Comparison of ENCODE assay signal across 3 cellular contexts in genomic region chr16:46688101-46688656, GRCh38.
A peak's percentile ranks its signal among the peaks of the same experiment; 100 is the strongest.
TF ChIP-seq lines count a peak whose summit lies in the region.

No MANE protein-coding gene starts in this region.

TF ChIP-seq in SK-N-SH, 30 proteins besides CTCF, POLR2A, EP300 and RAD21:
- no peak for TF ChIP-seq ELF1 (IDR thresholded peaks at IDR 0.05)
- no peak for TF ChIP-seq RFX5 (IDR thresholded peaks at IDR 0.05; ENCODE audit: low read length)
- no peak for TF ChIP-seq FOXM1 (IDR thresholded peaks at IDR 0.05; ENCODE audit: low read depth)
- TF ChIP-seq NFIC (IDR thresholded peaks at IDR 0.05; ENCODE audit: borderline replicate concordance), result no peak
- no peak for TF ChIP-seq JUND (IDR thresholded peaks at IDR 0.05)
- TF ChIP-seq SMC3 (IDR thresholded peaks at IDR 0.05; ENCODE audit: low read depth, low read length), result no peak
- no peak for TF ChIP-seq EZH2phosphoT487 (IDR thresholded peaks at IDR 0.05; ENCODE audit: borderline replicate concordance, low read depth)
- no peak for TF ChIP-seq MEF2A (IDR thresholded peaks at IDR 0.05; ENCODE audit: borderline replicate concordance, low read depth)
- no peak for TF ChIP-seq TAF1 (IDR thresholded peaks at IDR 0.05; ENCODE audit: borderline replicate concordance, low read depth, low read length)
- TF ChIP-seq IRF3 (IDR thresholded peaks at IDR 0.05; ENCODE audit: low read depth, low read length), result no peak
- no peak for TF ChIP-seq CHD2 (IDR thresholded peaks at IDR 0.05; ENCODE audit: low read length, partially characterized antibody)
- TF ChIP-seq USF1 (IDR thresholded peaks at IDR 0.05; ENCODE audit: borderline replicate concordance, low read depth), result no peak

TF ChIP-seq in SK-N-SH treated with all-trans-retinoic acid at 6 μM for 48 hours, 23 proteins besides CTCF, POLR2A, EP300 and RAD21 (continues in another document):
- no peak for TF ChIP-seq SNAI2 (CRISPR knock-in tag; IDR thresholded peaks at IDR 0.05)
- no peak for TF ChIP-seq POU6F1 (CRISPR knock-in tag; IDR thresholded peaks at IDR 0.05; ENCODE audit: borderline replicate concordance, low read depth)
- TF ChIP-seq ZFP3 (CRISPR knock-in tag; IDR thresholded peaks at IDR 0.05), result no peak
- TF ChIP-seq CREB5 (CRISPR knock-in tag; IDR thresholded peaks at IDR 0.05; ENCODE audit: low read depth), result no peak
- TF ChIP-seq ZNF70 (CRISPR knock-in tag; IDR thresholded peaks at IDR 0.05), result no peak
- TF ChIP-seq ZC3H10 (CRISPR knock-in tag; IDR thresholded peaks at IDR 0.05), result no peak
- no peak for TF ChIP-seq ESRRG (CRISPR knock-in tag; IDR thresholded peaks at IDR 0.05)
- no peak for TF ChIP-seq PATZ1 (CRISPR knock-in tag; IDR thresholded peaks at IDR 0.05; ENCODE audit: borderline replicate concordance)
- no peak for TF ChIP-seq TOX (CRISPR knock-in tag; IDR thresholded peaks at IDR 0.05; ENCODE audit: borderline replicate concordance)
- no peak for TF ChIP-seq ZNF8 (CRISPR knock-in tag; IDR thresholded peaks at IDR 0.05)
- no peak for TF ChIP-seq GLIS3 (CRISPR knock-in tag; IDR thresholded peaks at IDR 0.05)
- TF ChIP-seq BACH2 (CRISPR knock-in tag; IDR thresholded peaks at IDR 0.05; ENCODE audit: borderline replicate concordance), result no peak
- TF ChIP-seq CSRNP3 (CRISPR knock-in tag; IDR thresholded peaks at IDR 0.05), result no peak
- TF ChIP-seq ISL1 (CRISPR knock-in tag; IDR thresholded peaks at IDR 0.05), result no peak
- no peak for TF ChIP-seq ARNTL (CRISPR knock-in tag; IDR thresholded peaks at IDR 0.05; ENCODE audit: borderline replicate concordance, low read depth)
- no peak for TF ChIP-seq PPARA (CRISPR knock-in tag; IDR thresholded peaks at IDR 0.05; ENCODE audit: borderline replicate concordance)
- TF ChIP-seq CSDC2 (CRISPR knock-in tag; IDR thresholded peaks at IDR 0.05), result no peak
- no peak for TF ChIP-seq RARB (CRISPR knock-in tag; IDR thresholded peaks at IDR 0.05)

TF ChIP-seq in HepG2, 621 proteins besides CTCF, POLR2A, EP300 and RAD21 (continues in another document):
- TF ChIP-seq REL (CRISPR knock-in tag; conservative IDR thresholded peaks at IDR 0.05), result 0 out of 2 replicates have a peak, but pooled peaks have one; percentile 6
- no peak for TF ChIP-seq SNAI1 (CRISPR knock-in tag; IDR thresholded peaks at IDR 0.05; ENCODE audit: borderline replicate concordance)
- no peak for TF ChIP-seq ZNF318 (CRISPR knock-in tag; IDR thresholded peaks at IDR 0.05)
- TF ChIP-seq FOXM1 (CRISPR knock-in tag; IDR thresholded peaks at IDR 0.05), result no peak
- TF ChIP-seq AGO1 (IDR thresholded peaks at IDR 0.05; ENCODE audit: low read depth, low read length, poor library complexity, severe bottlenecking), result no peak
- TF ChIP-seq ESRRA (CRISPR knock-in tag; IDR thresholded peaks at IDR 0.05; ENCODE audit: low read depth), result no peak
- TF ChIP-seq ARID4A (CRISPR knock-in tag; IDR thresholded peaks at IDR 0.05; ENCODE audit: borderline replicate concordance), result no peak
- no peak for TF ChIP-seq SOX5 (CRISPR knock-in tag; IDR thresholded peaks at IDR 0.05; ENCODE audit: borderline replicate concordance)
- TF ChIP-seq ZNF841 (CRISPR knock-in tag; IDR thresholded peaks at IDR 0.05; ENCODE audit: borderline replicate concordance), result no peak
- TF ChIP-seq MIXL1 (CRISPR knock-in tag; IDR thresholded peaks at IDR 0.05), result no peak
- no peak for TF ChIP-seq ZBTB1 (CRISPR knock-in tag; IDR thresholded peaks at IDR 0.05; ENCODE audit: borderline replicate concordance)
- no peak for TF ChIP-seq PHF5A (CRISPR knock-in tag; IDR thresholded peaks at IDR 0.05; ENCODE audit: low read depth, unreplicated experiment)
- TF ChIP-seq ZNF432 (CRISPR knock-in tag; IDR thresholded peaks at IDR 0.05; ENCODE audit: borderline replicate concordance), result no peak
- no peak for TF ChIP-seq RAD51 (IDR thresholded peaks at IDR 0.05; ENCODE audit: borderline replicate concordance)
- no peak for TF ChIP-seq FOXP4 (CRISPR knock-in tag; IDR thresholded peaks at IDR 0.05)
- no peak for TF ChIP-seq NR3C1 (CRISPR knock-in tag; IDR thresholded peaks at IDR 0.05)
- TF ChIP-seq ZNF724P (CRISPR knock-in tag; IDR thresholded peaks at IDR 0.05; ENCODE audit: borderline replicate concordance), result no peak
- TF ChIP-seq ZC3H4 (CRISPR knock-in tag; IDR thresholded peaks at IDR 0.05; ENCODE audit: borderline replicate concordance), result no peak
- TF ChIP-seq ZNF569 (CRISPR knock-in tag; IDR thresholded peaks at IDR 0.05; ENCODE audit: borderline replicate concordance), result 0 out of 2 replicates have a peak, but pooled peaks have one; percentile 16
- no peak for TF ChIP-seq SRY (CRISPR knock-in tag; IDR thresholded peaks at IDR 0.05)
- TF ChIP-seq MAFF (IDR thresholded peaks at IDR 0.05; ENCODE audit: low read depth, low read length), result no peak
- 0 out of 2 replicates have a peak, but pooled peaks have one; percentile 28 for TF ChIP-seq AKAP8 (CRISPR knock-in tag; IDR thresholded peaks at IDR 0.05)
- no peak for TF ChIP-seq NR1H2 (CRISPR knock-in tag; IDR thresholded peaks at IDR 0.05; ENCODE audit: borderline replicate concordance, low read depth)
- TF ChIP-seq STAT6 (CRISPR knock-in tag; IDR thresholded peaks at IDR 0.05; ENCODE audit: borderline replicate concordance), result 0 out of 2 replicates have a peak, but pooled peaks have one; percentile 0
- TF ChIP-seq HNF4A (CRISPR knock-in tag; IDR thresholded peaks at IDR 0.05), result no peak
- no peak for TF ChIP-seq SOX13 (IDR thresholded peaks at IDR 0.05)
- TF ChIP-seq SOX13 (CRISPR knock-in tag; conservative IDR thresholded peaks at IDR 0.05 in 1 of 2, IDR thresholded peaks at IDR 0.05 in 1 of 2), result 0 out of 4 replicates have a peak, but pooled peaks of 1 of the 2 experiments have one; percentile 11
- no peak for TF ChIP-seq ZFX (CRISPR knock-in tag; IDR thresholded peaks at IDR 0.05; ENCODE audit: low read depth)
